In genomic region chr16:20874088-20874581, GRCh38 we compare ENCODE assay signal across 12 cellular contexts. TPM values are rescaled to one million over a fixed set of nuclear protein-coding genes. Genes with fewer than 3 reads are reported as not detected.
A peak's percentile ranks its signal among the peaks of the same experiment; 100 is the strongest.
DNase-seq lines count a peak whose midpoint lies in the region; ATAC-seq, FAIRE-seq and TF ChIP-seq lines count a peak whose summit lies in the region.
"Had no signal": no experiment of that assay in that cellular context is flagged by ENCODE, and none has a peak within 500 bp of the region (broad histone marks: within the 10 kb centered on the region; RNA-seq: fewer than 3 reads in every experiment).

No MANE protein-coding gene starts in this region.

- H2AFZ ChIP-seq in Karpas-422 (ENCODE audit: low read length) (no peak overlapping the region), GM12878 (ENCODE audit: control insufficient read depth, low read depth, low read length) (no peak overlapping the region)

- peaks cover 23% of the 10 kb centered on the region for H3K4me1 ChIP-seq in Karpas-422 (ENCODE audit: low read length)
- H3K4me1 ChIP-seq in GM12878 (ENCODE audit: control insufficient read depth, insufficient read depth, low read length), result peaks cover 45% of the 10 kb centered on the region

- no peak for TF ChIP-seq POLR2A in GM12878 (IDR thresholded peaks at IDR 0.05; ENCODE audit: low read depth, low read length)

- H3K9me3 Mint-ChIP-seq in T-helper 2 cell treated with Interferon-gamma antibody and Interleukin-4, amounts not matched to agents 5 μg/mL and 100 μg/mL, for 36 hours, result peaks cover 5% of the 10 kb centered on the region

- no TSS peak for BruUV-seq in GM12878 (replicated peaks; lab: Mats Ljungman, UMichigan)

- peaks cover 74% of the 10 kb centered on the region for H3K79me2 ChIP-seq in Karpas-422 (ENCODE audit: low read length)
- H3K79me2 ChIP-seq in GM12878 (ENCODE audit: control insufficient read depth, insufficient read depth, low read length), result peaks cover 18% of the 10 kb centered on the region

- H3K27ac Mint-ChIP-seq in T-helper 2 cell treated with Interferon-gamma antibody and Interleukin-4, amounts not matched to agents 5 μg/mL and 100 μg/mL, for 36 hours, result peak overlapping the region; percentile 84

- POLR2A ChIA-PET in GM12878 (lab: Charles Lee), result interaction anchor here (1.0 to 3.7 kb wide), 4 partner anchors 9 to 50 kb away, joined by 3 to 44 read pairs (median 15); partner anchors contain the start of genes DCUN1D3 and LYRM1

- H3K4me3 ChIP-seq in Karpas-422 (ENCODE audit: low read length), result no peak overlapping the region
- peak overlapping the region; percentile 34; the same call in 1 of the 2 replicates for H3K4me3 ChIP-seq in GM12878
- H3K4me3 ChIP-seq in skin epidermis, result no peak overlapping the region
- H3K4me3 ChIP-seq: adrenal gland had no signal

- CTCF ChIA-PET in GM12878 (lab: Yijun Ruan, JAX), result interaction anchor here (0.6 to 4.0 kb wide), 10 partner anchors 9 to 284 kb away, joined by 3 to 51 read pairs (median 14); partner anchors contain the start of genes DCUN1D3, LDAF1 and LYRM1

- H3K4me2 ChIP-seq in Karpas-422 (ENCODE audit: low read depth, low read length, poor library complexity, severe bottlenecking), result peak overlapping the region; percentile 44
- H3K4me2 ChIP-seq in GM12878 (ENCODE audit: control insufficient read depth, insufficient read depth), result peak overlapping the region; percentile 75

- H4K20me1 ChIP-seq in Karpas-422 (ENCODE audit: insufficient read depth, low read depth, low read length) (0 out of 2 replicates have a peak, but pooled peaks cover 11% of the 10 kb centered on the region), GM12878 (ENCODE audit: control insufficient read depth, insufficient read depth) (no peaks in the 10 kb centered on the region)

- no peak for FAIRE-seq in GM12878 (lab: Jason Lieb, UNC)

- no peak for TF ChIP-seq RAD21 in GM12878 (IDR thresholded peaks at IDR 0.05; ENCODE audit: insufficient read depth, low read depth, low read length)

- no peaks in the 10 kb centered on the region for H3K9me2 ChIP-seq in Karpas-422 (replicated peaks; ENCODE audit: insufficient read depth, low read length)

- peaks cover 74% of the 10 kb centered on the region for H3K4me1 Mint-ChIP-seq in T-helper 2 cell treated with Interferon-gamma antibody and Interleukin-4, amounts not matched to agents 5 μg/mL and 100 μg/mL, for 36 hours (ENCODE audit: low read depth)

- H3K27me3 ChIP-seq in Karpas-422 (ENCODE audit: low read length), result no peaks in the 10 kb centered on the region
- no peaks in the 10 kb centered on the region for H3K27me3 ChIP-seq in GM12878 (replicated peaks in 1 of 2; ENCODE audit: control insufficient read depth in 2 of 2, insufficient read depth in 2 of 2, low read length in 1 of 2)
- H3K27me3 ChIP-seq: adrenal gland had no signal

- intact Hi-C loops in GM12878 (cut with micrococcal nuclease; ENCODE audit: unreplicated experiment), result loop anchor here (2.0 kb wide), 1 partner anchor 27 kb away; the partner anchor contains the start of genes DCUN1D3 and LYRM1

- no peak for TF ChIP-seq CTCF in GM12878 (IDR thresholded peaks at IDR 0.05 in 2 of 3, conservative IDR thresholded peaks at IDR 0.05 in 1 of 3; ENCODE audit: control insufficient read depth in 2 of 3, extremely low read depth in 1 of 3, insufficient read depth in 1 of 3, low read depth in 3 of 3, low read length in 3 of 3)

- 30% methylated on average over 4 of the region's 4 CpGs for WGBS in GM12878 (ENCODE audit: insufficient coverage, insufficient replicate concordance, low lambda C conversion rate, missing lambda C conversion rate)

- H3K4me3 Mint-ChIP-seq in T-helper 2 cell treated with Interferon-gamma antibody and Interleukin-4, amounts not matched to agents 5 μg/mL and 100 μg/mL, for 36 hours, result peak overlapping the region; percentile 68

- H3K36me3 Mint-ChIP-seq in T-helper 2 cell treated with Interferon-gamma antibody and Interleukin-4, amounts not matched to agents 5 μg/mL and 100 μg/mL, for 36 hours (ENCODE audit: low read depth), result peaks cover 32% of the 10 kb centered on the region

- TF ChIP-seq EP300 in GM12878 (IDR thresholded peaks at IDR 0.05; ENCODE audit: borderline replicate concordance in 1 of 2, control insufficient read depth in 1 of 2, low read depth in 2 of 2, low read length in 2 of 2), result no peak

- 0 out of 2 replicates have a peak overlapping the region, but pooled peaks have one; percentile 1 for H3K9ac ChIP-seq in Karpas-422 (ENCODE audit: low read length)
- peak overlapping the region; percentile 33 for H3K9ac ChIP-seq in GM12878 (ENCODE audit: control insufficient read depth, insufficient read depth, low read length)

- DNase-seq in T-helper 2 cell treated with Interferon-gamma antibody and Interleukin-4, amounts not matched to agents 5 μg/mL and 100 μg/mL, for 36 hours (ENCODE audit: low spot score), result no peak
- DNase-seq in T-helper 2 cell (no peak), Karpas-422 (no peak), GM12878 (ENCODE audit: low read depth, low spot score) (no peak), DMS53 treated with DMSO at 0.1 percent for 48 hours (lab: John Stamatoyannopoulos, UW; ENCODE audit: unreplicated experiment) (no peak), CD1c-positive myeloid dendritic cell (ENCODE audit: extremely low spot score) (no peak)
- DNase-seq: 8988T, adrenal gland, NCI-H1436 treated with DMSO at 0.1 percent for 48 hours had no signal

- H3K36me3 ChIP-seq in Karpas-422 (ENCODE audit: insufficient read depth, low read length), result no peaks in the 10 kb centered on the region
- no peaks in the 10 kb centered on the region for H3K36me3 ChIP-seq in GM12878 (ENCODE audit: control insufficient read depth in 2 of 2, insufficient read depth in 2 of 2, low read length in 1 of 2)
- H3K36me3 ChIP-seq: adrenal gland had no signal

- SMC1A ChIA-PET in GM12878 (lab: Charles Lee; ENCODE audit: uncharacterized antibody, unreplicated experiment), result interaction anchor here (1.1 to 6.3 kb wide), 12 partner anchors 8 to 1480 kb away, joined by 3 to 83 read pairs (median 10); partner anchors contain the start of genes DCUN1D3 and LYRM1

- H3K9me3 ChIP-seq in Karpas-422 (ENCODE audit: low read length) (no peaks in the 10 kb centered on the region), GM12878 (replicated peaks; ENCODE audit: control insufficient read depth, insufficient read depth, low read length) (no peaks in the 10 kb centered on the region; the same call in 2 of the 3 replicates)
- H3K9me3 ChIP-seq: adrenal gland had no signal

- ATAC-seq in GM12878 (peak; percentile 9), HG02870 (IDR thresholded peaks at IDR 0.05; ENCODE audit: unreplicated experiment) (no peak)

- in situ Hi-C loops in GM12878 (cut with MboI), result no loop called here

- RAD21 ChIA-PET in GM12878 (lab: Charles Lee; ENCODE audit: unreplicated experiment), result interaction anchor here (0.9 to 3.1 kb wide), 11 partner anchors 9 to 197 kb away, joined by 3 to 48 read pairs (median 4); partner anchors contain the start of genes DCUN1D3 and LYRM1

- H3K27ac ChIP-seq in Karpas-422 (ENCODE audit: low read length) (no peak overlapping the region), GM12878 (ENCODE audit: control insufficient read depth, insufficient read depth) (peak overlapping the region; percentile 81), skin epidermis (peak overlapping the region in 17 of 21 experiments; percentile 6 to 76 (median 45))
- H3K27ac ChIP-seq: HL-60 had no signal

- H3K27me3 Mint-ChIP-seq in T-helper 2 cell treated with Interferon-gamma antibody and Interleukin-4, amounts not matched to agents 5 μg/mL and 100 μg/mL, for 36 hours (ENCODE audit: low read depth), result no peaks in the 10 kb centered on the region

TF ChIP-seq in GM12878, 131 proteins besides CTCF, POLR2A, EP300 and RAD21 (continues in another document):
- TF ChIP-seq SMARCA5 (IDR thresholded peaks at IDR 0.05) (peak; percentile 39; the same call in 1 of the 2 replicates), SREBF1 (IDR thresholded peaks at IDR 0.05; ENCODE audit: low read length) (no peak)

RNA-seq across cellular contexts. Expression of gene DCUN1D3, which starts 26.0 kb away (rescaled TPM):
- 6.2 and 7.3 TPM in 2 replicates for total RNA-seq in Karpas-422 (2014; rRNA removed; shearing (Covaris generic); ENCODE audit: low replicate concordance)
- 6.1 and 7.6 TPM in 2 replicates for total RNA-seq in GM12878 (2013; cell fraction: nucleolus; rRNA removed)
- total RNA-seq in GM12878 (2014; rRNA removed) (2.4 and 2.8 TPM in 2 replicates), GM12878 (2014; rRNA removed; fragmentation: Illumina TruSeq; extraction: Trizol) (2.3 and 2.5 TPM in 2 replicates), GM12878 (2021) (3.5 and 3.7 TPM in 2 replicates)
- polyA plus RNA-seq in GM12878 (2011; ENCODE audit: low read depth), result 1.7 TPM
- polyA plus RNA-seq in GM12878 (2011; rRNA removed) (4.5 and 5.5 TPM in 2 replicates), GM12878 (2014; fragmentation: Illumina TruSeq; extraction: Trizol) (1.6 and 1.8 TPM in 2 replicates), GM12878 (2014; fragmentation: Nextera tagmentation; extraction: Ambion mirVana) (1 to 10 TPM in 1 of 2 experiments, under 1 TPM in 1; 0.47 to 1.2 TPM), GM12878 (2014; rRNA removed) (1.9 TPM in 2 replicates), GM12878 (2016; fragmentation: Nextera tagmentation; extraction: Ambion mirVana) (1 to 10 TPM; 1.3 to 1.8 TPM)
- polyA plus RNA-seq in GM12878 (2011; cell fraction: cytosol; rRNA removed), result 3.1 and 3.5 TPM in 2 replicates
- polyA plus RNA-seq in GM12878 (2011; cell fraction: nucleus; rRNA removed), result 6.2 and 7.4 TPM in 2 replicates
- polyA plus RNA-seq in GM12878 (2012), result 2.1 and 2.6 TPM in 2 replicates
- polyA minus RNA-seq in GM12878 (2011; rRNA and poly(A)+ RNA removed), result 6.0 and 7.6 TPM in 2 replicates
- 2.4 and 2.9 TPM in 2 replicates for polyA minus RNA-seq in GM12878 (2011; cell fraction: cytosol; rRNA and poly(A)+ RNA removed)
- polyA minus RNA-seq in GM12878 (2011; cell fraction: nucleus; rRNA and poly(A)+ RNA removed), result 5.8 and 7.0 TPM in 2 replicates

RNA-seq across cellular contexts. Expression of gene LYRM1, which starts 26.4 kb away (rescaled TPM):
- 37.6 and 43.2 TPM in 2 replicates for total RNA-seq in Karpas-422 (2014; rRNA removed; shearing (Covaris generic); ENCODE audit: low replicate concordance)
- 12.4 and 15.2 TPM in 2 replicates for total RNA-seq in GM12878 (2013; cell fraction: nucleolus; rRNA removed)
- 24.9 and 27.2 TPM in 2 replicates for total RNA-seq in GM12878 (2014; rRNA removed)
- 37.2 and 41.0 TPM in 2 replicates for total RNA-seq in GM12878 (2014; rRNA removed; fragmentation: Illumina TruSeq; extraction: Trizol)
- total RNA-seq in GM12878 (2021), result 18.4 and 19.4 TPM in 2 replicates
- 26.1 TPM for polyA plus RNA-seq in GM12878 (2011; ENCODE audit: low read depth)
- 54.4 and 81.5 TPM in 2 replicates for polyA plus RNA-seq in GM12878 (2011; rRNA removed)
- polyA plus RNA-seq in GM12878 (2011; cell fraction: cytosol; rRNA removed), result 28.2 and 33.0 TPM in 2 replicates
- 18.8 and 24.1 TPM in 2 replicates for polyA plus RNA-seq in GM12878 (2011; cell fraction: nucleus; rRNA removed)
- polyA plus RNA-seq in GM12878 (2012), result 26.8 and 27.8 TPM in 2 replicates
- polyA plus RNA-seq in GM12878 (2014; fragmentation: Illumina TruSeq; extraction: Trizol), result 43.8 and 44.8 TPM in 2 replicates
- polyA plus RNA-seq in GM12878 (2014; fragmentation: Nextera tagmentation; extraction: Ambion mirVana), result 10 to 100 TPM; 36.9 to 43.7 TPM
- 29.3 and 30.2 TPM in 2 replicates for polyA plus RNA-seq in GM12878 (2014; rRNA removed)
- 10 to 100 TPM; 38.9 to 40.5 TPM for polyA plus RNA-seq in GM12878 (2016; fragmentation: Nextera tagmentation; extraction: Ambion mirVana)
- polyA minus RNA-seq in GM12878 (2011; rRNA and poly(A)+ RNA removed), result 20.1 and 26.8 TPM in 2 replicates
- polyA minus RNA-seq in GM12878 (2011; cell fraction: cytosol; rRNA and poly(A)+ RNA removed), result 15.2 and 16.8 TPM in 2 replicates
- polyA minus RNA-seq in GM12878 (2011; cell fraction: nucleus; rRNA and poly(A)+ RNA removed), result 5.7 and 6.6 TPM in 2 replicates
